ENCODE assay signal across 8 cellular contexts in genomic region chr2:100606740-100607343, GRCh38. TPM values are rescaled to one million over a fixed set of nuclear protein-coding genes. Genes with fewer than 3 reads are reported as not detected.
DNase-seq lines count a peak whose midpoint lies in the region; ATAC-seq and TF ChIP-seq lines count a peak whose summit lies in the region.

No MANE protein-coding gene starts in this region.

- H3K4me1 ChIP-seq in prostate gland (replicated peaks): no peaks in the 10 kb centered on the region

- no peak overlapping the region for H3K27ac Mint-ChIP-seq in activated T-cell treated with anti-CD3 and anti-CD28 coated beads, Interleukin-2, amount 50 U/mL, for 72 hours

- WGBS in prostate gland: 55% methylated on average over 12 of the region's 12 CpGs

- TF ChIP-seq CTCF in AG09309 (IDR thresholded peaks at IDR 0.05; ENCODE audit: control insufficient read depth, insufficient read depth, low read depth, low read length, missing control alignments): peak; percentile 74
- TF ChIP-seq CTCF in GM12874 (IDR thresholded peaks at IDR 0.05; ENCODE audit: insufficient read depth, low read depth, low read length): peak; percentile 77
- TF ChIP-seq CTCF in prostate gland (IDR thresholded peaks at IDR 0.05): peak; percentile 64 to 81 (median 70)

- intact Hi-C loops in head of caudate nucleus (cut with DNase I): loop anchor here (10.0 kb wide), 1 partner anchor 548 kb away; the partner anchor contains the start of gene TBC1D8
- intact Hi-C loops in prostate gland (cut with DNase I): loop anchor here (5.0 kb wide), 1 partner anchor 545 kb away; the partner anchor contains the start of gene TBC1D8

- no peaks in the 10 kb centered on the region for H3K36me3 ChIP-seq in prostate gland

- peaks cover 6% of the 10 kb centered on the region for H3K27me3 Mint-ChIP-seq in activated T-cell treated with anti-CD3 and anti-CD28 coated beads, Interleukin-2, amount 50 U/mL, for 72 hours (ENCODE audit: low read depth)

- no peaks in the 10 kb centered on the region for H3K9me3 Mint-ChIP-seq in activated T-cell treated with anti-CD3 and anti-CD28 coated beads, Interleukin-2, amount 50 U/mL, for 72 hours

- peaks cover 6% of the 10 kb centered on the region for H3K4me1 Mint-ChIP-seq in activated T-cell treated with anti-CD3 and anti-CD28 coated beads, Interleukin-2, amount 50 U/mL, for 72 hours (ENCODE audit: low read depth)

- no peak for TF ChIP-seq POLR2A in prostate gland (IDR thresholded peaks at IDR 0.05)

- no peak overlapping the region for H3K4me3 Mint-ChIP-seq in activated T-cell treated with anti-CD3 and anti-CD28 coated beads, Interleukin-2, amount 50 U/mL, for 72 hours

- no peaks in the 10 kb centered on the region for H3K9me3 ChIP-seq in prostate gland

- no peak overlapping the region for H3K4me3 ChIP-seq in AG09309 (ENCODE audit: control insufficient read depth, low read depth, low read length)
- H3K4me3 ChIP-seq in prostate gland: no peak overlapping the region

- DNase-seq in AG09309 (ENCODE audit: low read depth): no peak
- DNase-seq in NCI-H2227 (lab: John Stamatoyannopoulos, UW; ENCODE audit: unreplicated experiment): peak; percentile 58
- DNase-seq in activated T-cell treated with anti-CD3 and anti-CD28 coated beads, Interleukin-2, amount 50 U/mL, for 72 hours: peak; percentile 21 to 32
- peak in 26 of 42 donors; percentile 15 to 77 (median 49) for DNase-seq in head of caudate nucleus
- no peak for DNase-seq in prostate gland (ENCODE audit: low spot score)

- no peaks in the 10 kb centered on the region for H3K27me3 ChIP-seq in prostate gland (replicated peaks; ENCODE audit: insufficient read depth)

- peak; percentile 51 to 53 for ATAC-seq in activated T-cell treated with anti-CD3 and anti-CD28 coated beads, Interleukin-2, amount 50 U/mL, for 72 hours (replicated peaks in 1 of 2)
- ATAC-seq in GM21381 (IDR thresholded peaks at IDR 0.05; ENCODE audit: unreplicated experiment) (no peak), HG03039 (IDR thresholded peaks at IDR 0.05; ENCODE audit: unreplicated experiment) (no peak)

- no peaks in the 10 kb centered on the region for H3K36me3 Mint-ChIP-seq in activated T-cell treated with anti-CD3 and anti-CD28 coated beads, Interleukin-2, amount 50 U/mL, for 72 hours (ENCODE audit: insufficient read depth in 2 of 2)

- H3K27ac ChIP-seq in prostate gland: no peak overlapping the region

RNA-seq across cellular contexts. Expression of gene PDCL3, which starts 44.0 kb away (rescaled TPM):
- total RNA-seq in activated T-cell treated with anti-CD3 and anti-CD28 coated beads, Interleukin-2, amount 50 U/mL, for 72 hours: 10 to 100 TPM; 30.8 to 36.8 TPM
- total RNA-seq in prostate gland: 10 to 100 TPM; 16.6 to 27.2 TPM

Comparison
In these comparisons a context has a peak if more than half of its experiments do, and no peak if none do; other contexts are left out.
1. DNase-seq: peak in NCI-H2227 (single experiment), activated T-cell treated with anti-CD3 and anti-CD28 coated beads, Interleukin-2, amount 50 U/mL, for 72 hours (2 of 2) and head of caudate nucleus (26 of 42); none in AG09309 (single experiment) and prostate gland (single experiment).
2. ATAC-seq: peak in activated T-cell treated with anti-CD3 and anti-CD28 coated beads, Interleukin-2, amount 50 U/mL, for 72 hours (2 of 2); none in GM21381 (single experiment) and HG03039 (single experiment).
3. Peak in every context shown above with its lines, with median percentiles within 50 percentile points of each other: CTCF ChIP-seq.